ENCODE assay signal across 21 cellular contexts in genomic region chr17:77808663-77809425, GRCh38.
"Had no signal": no experiment of that assay in that cellular context is flagged by ENCODE, and none has a peak within 500 bp of the region (broad histone marks: within the 10 kb centered on the region; RNA-seq: fewer than 3 reads in every experiment).

No MANE protein-coding gene starts in this region.

- DNase-seq: effector memory CD4-positive, alpha-beta T cell; gastrocnemius medialis; islet precursor cell; lower lobe of right lung; natural killer cell; nucleus accumbens; ovary; stimulated activated CD4-positive, alpha-beta T cell treated with anti-CD3 and anti-CD28 coated beads, Interleukin-12 subunit alpha, Interleukin-12 subunit beta, amount 100 ng/mL, for 4 hours; stimulated activated CD4-positive, alpha-beta T cell treated with anti-CD3 and anti-CD28 coated beads, Interleukin-2, amount 100 ng/mL, for 48 hours; stimulated activated naive CD4-positive, alpha-beta T cell treated with Interleukin-2 at 50 U/mL for 16 hours; thyroid gland had no signal

- H3K9me3 ChIP-seq: esophagus muscularis mucosa, gastrocnemius medialis, left lung, lower lobe of right lung, ovary, suprapubic skin, thyroid gland had no signal

- H3K4me1 Mint-ChIP-seq: memory B cell, mesothelial cell of epicardium had no signal

- ATAC-seq: gastrocnemius medialis, left lung, lower lobe of right lung, natural killer cell, sciatic nerve had no signal

- H3K9me3 Mint-ChIP-seq: memory B cell, mesothelial cell of epicardium, natural killer cell, type B pancreatic cell had no signal

- H3K4me3 Mint-ChIP-seq: memory B cell, mesothelial cell of epicardium, natural killer cell, neural crest cell, type B pancreatic cell had no signal

- FAIRE-seq: endometrium had no signal

- H3K27ac ChIP-seq: esophagus muscularis mucosa, gastrocnemius medialis, left lung, lower lobe of right lung, ovary, skin epidermis, suprapubic skin, thyroid gland had no signal

- H3K4me3 ChIP-seq: esophagus muscularis mucosa, gastrocnemius medialis, left lung, lower lobe of right lung, ovary, skin epidermis, suprapubic skin, thyroid gland had no signal

- H3K27me3 ChIP-seq: esophagus muscularis mucosa, gastrocnemius medialis, left lung, ovary, thyroid gland had no signal

- H3K36me3 ChIP-seq: esophagus muscularis mucosa, gastrocnemius medialis, left lung, lower lobe of right lung, ovary, suprapubic skin, thyroid gland had no signal

- H3K36me3 Mint-ChIP-seq: memory B cell, mesothelial cell of epicardium, natural killer cell, type B pancreatic cell had no signal
